Comparison of ENCODE assay signal across 8 cellular contexts in the genomic region with DNA sequence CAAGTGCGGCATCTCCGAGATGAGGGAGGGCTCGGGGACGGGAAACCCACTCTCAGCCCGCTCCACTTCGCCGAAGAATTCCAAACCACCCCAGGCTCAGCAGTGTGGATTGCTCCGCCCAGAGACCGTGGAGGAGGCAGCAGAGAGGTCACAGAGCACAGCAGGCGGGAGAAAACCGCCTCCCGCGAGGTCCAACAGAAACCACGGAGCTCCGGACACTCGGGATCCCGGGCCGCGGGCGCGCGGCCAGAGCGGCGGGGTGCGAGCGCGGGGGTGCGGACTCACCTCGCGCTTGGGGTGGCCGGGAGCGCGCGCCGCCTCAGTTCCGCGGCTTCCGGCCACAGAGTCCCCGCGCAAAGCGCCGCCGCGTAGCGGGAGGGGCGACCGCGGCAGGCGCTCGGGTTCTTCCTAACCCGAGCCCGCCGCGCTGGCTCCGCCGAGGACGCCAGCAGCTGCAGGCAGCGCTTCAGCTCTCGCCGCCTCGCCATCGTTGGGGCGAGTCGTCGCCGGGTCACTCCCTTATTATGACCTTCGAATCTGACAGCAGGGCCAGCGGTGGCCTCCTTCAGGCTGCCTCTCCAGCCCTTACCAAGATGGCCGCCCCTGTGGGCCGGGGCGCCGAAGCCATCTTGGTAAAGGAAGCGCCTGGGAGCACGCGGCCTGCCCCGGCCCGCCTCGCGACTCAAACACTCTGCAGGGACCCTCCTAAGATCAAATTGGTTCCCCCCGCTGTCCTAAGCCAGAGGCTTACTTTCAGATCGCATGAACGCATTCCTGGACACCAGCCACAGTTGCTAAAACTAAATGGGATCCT. TPM values are rescaled to one million over a fixed set of nuclear protein-coding genes. Genes with fewer than 3 reads are reported as not detected.
DNase-seq lines count a peak whose midpoint lies in the region; ATAC-seq and TF ChIP-seq lines count a peak whose summit lies in the region.

Gene NAPEPLD (minus strand): TSS at position 106 of the 814 bp plus-strand sequence. CDS start 20,323 bp downstream, outside the sequence.

- H3K36me3 ChIP-seq in BE2C: no peaks in the 10 kb centered on the region
- no peaks in the 10 kb centered on the region for H3K36me3 ChIP-seq in left lung

- ATAC-seq in HG03432 (IDR thresholded peaks at IDR 0.05; ENCODE audit: unreplicated experiment) (peak; percentile 90), left lung (peak; percentile 86)

- H3K27ac ChIP-seq in coronary artery (peak within 1 kb of the TSS; percentile 82 to 93), left lung (peak within 1 kb of the TSS; percentile 98)

- peak; percentile 87 for DNase-seq in BE2C
- peak; percentile 70 for DNase-seq in GM19238 (ENCODE audit: insufficient read length, low spot score)
- peak; percentile 50 for DNase-seq in NCI-H510A (lab: John Stamatoyannopoulos, UW)
- DNase-seq in activated CD4-positive, alpha-beta T cell treated with anti-CD3 and anti-CD28 coated beads for 48 hours: peak; percentile 74
- peak; percentile 92 for DNase-seq in coronary artery (ENCODE audit: low spot score)
- DNase-seq in left lung: peak; percentile 89 to 96
- DNase-seq in stimulated activated CD4-positive, alpha-beta T cell treated with anti-CD3 and anti-CD28 coated beads, Interleukin-2, amount 100 ng/mL, for 24 hours: peak; percentile 69 to 75

- H3K9me3 ChIP-seq in BE2C (no peaks in the 10 kb centered on the region), left lung (no peaks in the 10 kb centered on the region)

- TF ChIP-seq CTCF in BE2C (IDR thresholded peaks at IDR 0.05; ENCODE audit: low read depth, low read length) (no peak), coronary artery (IDR thresholded peaks at IDR 0.05) (no peak), left lung (IDR thresholded peaks at IDR 0.05) (no peak)

- H3K27me3 ChIP-seq in BE2C: no peaks in the 10 kb centered on the region
- no peaks in the 10 kb centered on the region for H3K27me3 ChIP-seq in left lung

- intact Hi-C loops in left lung (cut with DNase I): no loop called here

- H3K4me3 ChIP-seq in BE2C (ENCODE audit: low read depth, low read length) (peak within 1 kb of the TSS; percentile 98), coronary artery (peak within 1 kb of the TSS; percentile 81), left lung (peak within 1 kb of the TSS; percentile 64 to 66)

- H3K4me1 ChIP-seq in BE2C: peaks cover 3% of the 10 kb centered on the region
- peaks cover 0 to 23% of the 10 kb centered on the region in 2 donors for H3K4me1 ChIP-seq in left lung

RNA-seq across cellular contexts. Expression of gene NAPEPLD, which starts in this region (rescaled TPM):
- polyA plus RNA-seq in BE2C (2012; ENCODE audit: insufficient read depth, insufficient read length, low read depth): 6.5 TPM
- 10 to 100 TPM; 15.9 to 24.3 TPM for total RNA-seq in left lung

Comparison
In these comparisons a context has a peak if more than half of its experiments do, and no peak if none do; other contexts are left out.
1. Peak in every context shown above with its lines: DNase-seq, ATAC-seq, H3K4me3 ChIP-seq and H3K27ac ChIP-seq.